In genomic region chr13:53703371-53704080, GRCh38 we compare ENCODE assay signal across 9 cellular contexts.
"Had no signal": no experiment of that assay in that cellular context is flagged by ENCODE, and none has a peak within 500 bp of the region (broad histone marks: within the 10 kb centered on the region; RNA-seq: fewer than 3 reads in every experiment).

No MANE protein-coding gene starts in this region.

- H3K4me3 ChIP-seq: K562 had no signal

- FAIRE-seq: HepG2, HTR-8/SVneo, K562 had no signal

- H3K27ac Mint-ChIP-seq: IgD-negative memory B cell had no signal

- H3K36me3 Mint-ChIP-seq: IgD-negative memory B cell had no signal

- H3K4me3 Mint-ChIP-seq: IgD-negative memory B cell had no signal

- H3K27ac ChIP-seq: HL-60, KMS-11 had no signal

- H3K9ac ChIP-seq: KMS-11 had no signal

- DNase-seq: IMR-90, KBM-7, KG1 had no signal

- H3K4me1 Mint-ChIP-seq: IgD-negative memory B cell had no signal

- H3K27me3 Mint-ChIP-seq: IgD-negative memory B cell had no signal

- H3K4me2 ChIP-seq: KMS-11 had no signal

- ATAC-seq: HepG2, K562 had no signal
